ENCODE assay signal across 8 cellular contexts in genomic region chr16:1773703-1774455, GRCh38. TPM values are rescaled to one million over a fixed set of nuclear protein-coding genes. Genes with fewer than 3 reads are reported as not detected.
A peak's percentile ranks its signal among the peaks of the same experiment; 100 is the strongest.
DNase-seq lines count a peak whose midpoint lies in the region; ATAC-seq and TF ChIP-seq lines count a peak whose summit lies in the region.

No MANE protein-coding gene starts in this region.

- no peaks in the 10 kb centered on the region for H3K36me3 ChIP-seq in cardiac muscle cell
- H3K36me3 ChIP-seq in mucosa of descending colon (ENCODE audit: low read depth): peaks cover 5% of the 10 kb centered on the region

- peak overlapping the region; percentile 59 for H3K4me3 ChIP-seq in cardiac muscle cell
- H3K4me3 ChIP-seq in mucosa of descending colon: peak overlapping the region; percentile 89

- peak; percentile 4 for ATAC-seq in mucosa of descending colon

- H3K27me3 ChIP-seq in cardiac muscle cell: no peaks in the 10 kb centered on the region

- DNase-seq in cardiac muscle cell (ENCODE audit: low read depth in 1 of 2, low spot score in 1 of 2) (peak in 1 of 2 donors; percentile 49), cardiac septum (ENCODE audit: low spot score) (no peak), RPMI8226 (peak; percentile 48), dermis blood vessel endothelial cell (peak; percentile 41), mucosa of descending colon (no peak), iPS-NIHi7 (ENCODE audit: extremely low spot score) (no peak), midbrain (lab: John Stamatoyannopoulos, UW) (no peak), cerebellar cortex (ENCODE audit: low spot score) (no peak)

- TF ChIP-seq CTCF in cardiac muscle cell (IDR thresholded peaks at IDR 0.05; ENCODE audit: low read depth, low read length) (no peak), mucosa of descending colon (IDR thresholded peaks at IDR 0.05) (no peak)

- peak overlapping the region; percentile 88 for H3K27ac ChIP-seq in cardiac muscle cell

- intact Hi-C loops in cardiac septum (cut with DNase I) (loop anchor here (5.0 kb wide), 1 partner anchor 67 kb away; the partner anchor contains the start of gene MAPK8IP3), mucosa of descending colon (cut with DNase I, micrococcal nuclease) (no loop called here)

- peaks cover 13% of the 10 kb centered on the region for H3K4me1 ChIP-seq in cardiac muscle cell (ENCODE audit: low read depth)
- H3K4me1 ChIP-seq in mucosa of descending colon (ENCODE audit: low read depth): peaks cover 31% of the 10 kb centered on the region

- H3K9me3 ChIP-seq in cardiac muscle cell (ENCODE audit: low read depth): no peaks in the 10 kb centered on the region
- no peaks in the 10 kb centered on the region for H3K9me3 ChIP-seq in mucosa of descending colon

RNA-seq across cellular contexts. Expression of gene MRPS34, which starts 0.9 kb away (rescaled TPM):
- 188 and 195 TPM in 2 replicates for total RNA-seq in cardiac muscle cell
- 164 and 172 TPM in 2 replicates for polyA plus RNA-seq in cardiac muscle cell
- 63.4 TPM for total RNA-seq in cardiac septum
- 77.1 and 84.7 TPM in 2 replicates for total RNA-seq in dermis blood vessel endothelial cell
- total RNA-seq in mucosa of descending colon: 100 to 1,000 TPM in 1 of 3 donors, 10 to 100 TPM in 2; 89.1 to 107 (median 91.0) TPM

RNA-seq across cellular contexts. Expression of gene EME2, which starts 1.3 kb away (rescaled TPM):
- total RNA-seq in cardiac muscle cell (19.3 and 42.7 TPM in 2 replicates), cardiac septum (14.9 TPM), dermis blood vessel endothelial cell (9.7 and 16.5 TPM in 2 replicates), mucosa of descending colon (10 to 100 TPM; 18.4 to 43.1 (median 24.7) TPM)
- 13.2 and 18.7 TPM in 2 replicates for polyA plus RNA-seq in cardiac muscle cell

RNA-seq across cellular contexts. Expression of gene NME3, which starts 2.5 kb away (rescaled TPM):
- total RNA-seq in cardiac muscle cell (72.2 and 106 TPM in 2 replicates), cardiac septum (31.7 TPM), dermis blood vessel endothelial cell (46.6 and 87.3 TPM in 2 replicates), mucosa of descending colon (10 to 100 TPM; 49.1 to 66.0 (median 56.0) TPM)
- polyA plus RNA-seq in cardiac muscle cell: 76.9 and 112 TPM in 2 replicates

RNA-seq across cellular contexts. Expression of gene SPSB3, which starts 8.5 kb away (rescaled TPM):
- 90.5 and 101 TPM in 2 replicates for total RNA-seq in cardiac muscle cell
- 81.4 and 96.4 TPM in 2 replicates for polyA plus RNA-seq in cardiac muscle cell
- 24.2 TPM for total RNA-seq in cardiac septum
- 57.6 and 82.2 TPM in 2 replicates for total RNA-seq in dermis blood vessel endothelial cell
- total RNA-seq in mucosa of descending colon: 10 to 100 TPM; 39.7 to 56.5 (median 52.2) TPM

RNA-seq across cellular contexts. Expression of gene NUBP2, which starts 8.9 kb away (rescaled TPM):
- total RNA-seq in cardiac muscle cell (151 and 166 TPM in 2 replicates), cardiac septum (32.3 TPM), dermis blood vessel endothelial cell (91.8 and 110 TPM in 2 replicates), mucosa of descending colon (10 to 100 TPM; 32.1 to 43.1 (median 39.3) TPM)
- polyA plus RNA-seq in cardiac muscle cell: 121 and 138 TPM in 2 replicates

Comparison
In these comparisons a context has a peak if more than half of its experiments do, and no peak if none do; other contexts are left out.
1. DNase-seq: peak in RPMI8226 (single experiment) and dermis blood vessel endothelial cell (single experiment); none in cardiac septum (single experiment), mucosa of descending colon (0 of 3), iPS-NIHi7 (single experiment), midbrain (single experiment) and cerebellar cortex (single experiment).